In genomic region chr19:29263305-29264080, GRCh38 we compare ENCODE assay signal across 8 cellular contexts. TPM values are rescaled to one million over a fixed set of nuclear protein-coding genes. Genes with fewer than 3 reads are reported as not detected.
DNase-seq lines count a peak whose midpoint lies in the region; ATAC-seq and TF ChIP-seq lines count a peak whose summit lies in the region.

No MANE protein-coding gene starts in this region.

- H3K9me3 ChIP-seq in CD4-positive, CD25-positive, alpha-beta regulatory T cell (ENCODE audit: control insufficient read depth in 2 of 2, low read length in 2 of 2) = no peaks in the 10 kb centered on the region
- H3K9me3 ChIP-seq in right cardiac atrium (ENCODE audit: control insufficient read depth, low read length) = no peaks in the 10 kb centered on the region

- intact Hi-C loops in right cardiac atrium (cut with DNase I) = loop anchor here in 2 of 4 donors (10.0 kb wide), 2 partner anchors 379 to 529 kb away; no protein-coding TSS in a partner anchor

- POLR2A ChIA-PET in RWPE1 (lab: Yijun Ruan, JAX; ENCODE audit: low non-redundant PET) = no interaction called here
- POLR2A ChIA-PET in activated naive CD8-positive, alpha-beta T cell treated with anti-CD3 and anti-CD28 coated beads, Interleukin-2, amount 10 ng/mL, durations not matched to agents 7 days and 5 days (lab: Charles Lee) = interaction anchor here (0.6 to 0.7 kb wide), 3 partner anchors 12 to 997 kb away, joined by 3 to 5 read pairs (median 3); no protein-coding TSS in a partner anchor

- no peak overlapping the region for H3K27ac ChIP-seq in CD4-positive, CD25-positive, alpha-beta regulatory T cell (ENCODE audit: insufficient read depth, low read length, poor library complexity, severe bottlenecking)
- no peak overlapping the region for H3K27ac ChIP-seq in RWPE1
- H3K27ac ChIP-seq in right cardiac atrium (ENCODE audit: low read length) = no peak overlapping the region

- peaks cover 0 to 2% (median 0%) of the 10 kb centered on the region in 7 donors for H3K9me3 Mint-ChIP-seq in CD4-positive, CD25-positive, alpha-beta regulatory T cell
- no peaks in the 10 kb centered on the region for H3K9me3 Mint-ChIP-seq in activated naive CD8-positive, alpha-beta T cell treated with anti-CD3 and anti-CD28 coated beads, Interleukin-2, amount 10 ng/mL, durations not matched to agents 7 days and 5 days

- peaks cover 0 to 5% (median 4%) of the 10 kb centered on the region in 4 donors for H3K4me1 Mint-ChIP-seq in CD4-positive, CD25-positive, alpha-beta regulatory T cell
- H3K4me1 Mint-ChIP-seq in activated naive CD8-positive, alpha-beta T cell treated with anti-CD3 and anti-CD28 coated beads, Interleukin-2, amount 10 ng/mL, durations not matched to agents 7 days and 5 days = peaks cover 3% of the 10 kb centered on the region

- peaks cover 6% of the 10 kb centered on the region for H3K27me3 Mint-ChIP-seq in CD4-positive, CD25-positive, alpha-beta regulatory T cell
- peaks cover 7% of the 10 kb centered on the region for H3K27me3 Mint-ChIP-seq in activated naive CD8-positive, alpha-beta T cell treated with anti-CD3 and anti-CD28 coated beads, Interleukin-2, amount 10 ng/mL, durations not matched to agents 7 days and 5 days

- no peaks in the 10 kb centered on the region for H3K36me3 ChIP-seq in CD4-positive, CD25-positive, alpha-beta regulatory T cell (ENCODE audit: control insufficient read depth, insufficient read depth, low read length)

- no peaks in the 10 kb centered on the region for H3K4me1 ChIP-seq in CD4-positive, CD25-positive, alpha-beta regulatory T cell (ENCODE audit: control insufficient read depth, insufficient read depth, low read length, poor library complexity, severe bottlenecking)
- H3K4me1 ChIP-seq in right cardiac atrium (ENCODE audit: control insufficient read depth, insufficient read depth, low read length) = no peaks in the 10 kb centered on the region

- CTCF ChIA-PET in RWPE1 (lab: Yijun Ruan, JAX) = interaction anchor here (0.6 to 1.4 kb wide), 10 partner anchors 9 to 606 kb away, joined by 3 to 9 read pairs (median 4); no protein-coding TSS in a partner anchor

- H3K36me3 Mint-ChIP-seq in CD4-positive, CD25-positive, alpha-beta regulatory T cell = no peaks in the 10 kb centered on the region
- no peaks in the 10 kb centered on the region for H3K36me3 Mint-ChIP-seq in activated naive CD8-positive, alpha-beta T cell treated with anti-CD3 and anti-CD28 coated beads, Interleukin-2, amount 10 ng/mL, durations not matched to agents 7 days and 5 days

- peak; percentile 60 for TF ChIP-seq CTCF in RWPE1 (conservative IDR thresholded peaks at IDR 0.05; ENCODE audit: low read depth)

- peak; percentile 17 to 39 (median 23) for DNase-seq in CD4-positive, CD25-positive, alpha-beta regulatory T cell
- DNase-seq in RWPE1 (ENCODE audit: low spot score) (peak; percentile 16), right cardiac atrium (peak in 2 of 3 donors; percentile 68 to 73)
- peak; percentile 60 for DNase-seq in activated naive CD8-positive, alpha-beta T cell treated with anti-CD3 and anti-CD28 coated beads, Interleukin-2, amount 10 ng/mL, durations not matched to agents 7 days and 5 days
- peak; percentile 49 for DNase-seq in stimulated activated CD4-positive, alpha-beta T cell treated with anti-CD3 and anti-CD28 coated beads, Interleukin-12 subunit alpha, Interleukin-12 subunit beta, amount 100 ng/mL, for 4 hours

- peak overlapping the region in 1 of 3 donors; percentile 80 for H3K27ac Mint-ChIP-seq in CD4-positive, CD25-positive, alpha-beta regulatory T cell
- no peak overlapping the region for H3K27ac Mint-ChIP-seq in activated naive CD8-positive, alpha-beta T cell treated with anti-CD3 and anti-CD28 coated beads, Interleukin-2, amount 10 ng/mL, durations not matched to agents 7 days and 5 days

- H3K4me3 ChIP-seq in CD4-positive, CD25-positive, alpha-beta regulatory T cell (ENCODE audit: low read depth, low read length) = no peak overlapping the region
- H3K4me3 ChIP-seq in right cardiac atrium (ENCODE audit: low read length) = no peak overlapping the region

- ATAC-seq in CD4-positive, CD25-positive, alpha-beta regulatory T cell (ENCODE audit: low read depth in 2 of 2) = no peak
- peak; percentile 62 for ATAC-seq in HG02884 (IDR thresholded peaks at IDR 0.05; ENCODE audit: unreplicated experiment)
- peak; percentile 47 for ATAC-seq in activated naive CD8-positive, alpha-beta T cell treated with anti-CD3 and anti-CD28 coated beads, Interleukin-2, amount 10 ng/mL, durations not matched to agents 7 days and 5 days (ENCODE audit: low read depth)
- ATAC-seq in right cardiac atrium = peak; percentile 17 to 50
- no peak for ATAC-seq in HG03521 (IDR thresholded peaks at IDR 0.05; ENCODE audit: unreplicated experiment)
- no peak for ATAC-seq in GM19455 (IDR thresholded peaks at IDR 0.05; ENCODE audit: unreplicated experiment)

- WGBS in right cardiac atrium = 18% methylated on average over 8 of the region's 8 CpGs

- peak overlapping the region in 1 of 4 donors; percentile 62 for H3K4me3 Mint-ChIP-seq in CD4-positive, CD25-positive, alpha-beta regulatory T cell
- H3K4me3 Mint-ChIP-seq in activated naive CD8-positive, alpha-beta T cell treated with anti-CD3 and anti-CD28 coated beads, Interleukin-2, amount 10 ng/mL, durations not matched to agents 7 days and 5 days = no peak overlapping the region

- H3K27me3 ChIP-seq in CD4-positive, CD25-positive, alpha-beta regulatory T cell (ENCODE audit: control insufficient read depth, insufficient read depth, low read length) = no peaks in the 10 kb centered on the region
- H3K27me3 ChIP-seq in right cardiac atrium (ENCODE audit: control insufficient read depth, insufficient read depth) = no peaks in the 10 kb centered on the region

RNA-seq across cellular contexts. Expression of gene UQCRFS1, which starts 50.5 kb away (rescaled TPM):
- total RNA-seq in CD4-positive, CD25-positive, alpha-beta regulatory T cell = 27.2 TPM
- 100 to 1,000 TPM in 2 of 4 donors, 10 to 100 TPM in 2; 85.3 to 108 (median 100) TPM for polyA plus RNA-seq in CD4-positive, CD25-positive, alpha-beta regulatory T cell
- total RNA-seq in activated naive CD8-positive, alpha-beta T cell treated with anti-CD3 and anti-CD28 coated beads, Interleukin-2, amount 10 ng/mL, durations not matched to agents 7 days and 5 days = 10 to 100 TPM; 29.1 to 30.9 TPM
- 100 to 1,000 TPM; 107 to 131 (median 123) TPM for total RNA-seq in right cardiac atrium
- 143 TPM for polyA plus RNA-seq in right cardiac atrium

Comparison
In these comparisons a context has a peak if more than half of its experiments do, and no peak if none do; other contexts are left out.
1. ATAC-seq: peak in HG02884 (single experiment), activated naive CD8-positive, alpha-beta T cell treated with anti-CD3 and anti-CD28 coated beads, Interleukin-2, amount 10 ng/mL, durations not matched to agents 7 days and 5 days (single experiment) and right cardiac atrium (2 of 2); none in CD4-positive, CD25-positive, alpha-beta regulatory T cell (0 of 2), HG03521 (single experiment) and GM19455 (single experiment).
2. DNase-seq: peak in every context shown above with its lines; median percentile 70 in right cardiac atrium; 60 in activated naive CD8-positive, alpha-beta T cell treated with anti-CD3 and anti-CD28 coated beads, Interleukin-2, amount 10 ng/mL, durations not matched to agents 7 days and 5 days; 49 in stimulated activated CD4-positive, alpha-beta T cell treated with anti-CD3 and anti-CD28 coated beads, Interleukin-12 subunit alpha, Interleukin-12 subunit beta, amount 100 ng/mL, for 4 hours; 23 in CD4-positive, CD25-positive, alpha-beta regulatory T cell; 16 in RWPE1.